In the genomic region with DNA sequence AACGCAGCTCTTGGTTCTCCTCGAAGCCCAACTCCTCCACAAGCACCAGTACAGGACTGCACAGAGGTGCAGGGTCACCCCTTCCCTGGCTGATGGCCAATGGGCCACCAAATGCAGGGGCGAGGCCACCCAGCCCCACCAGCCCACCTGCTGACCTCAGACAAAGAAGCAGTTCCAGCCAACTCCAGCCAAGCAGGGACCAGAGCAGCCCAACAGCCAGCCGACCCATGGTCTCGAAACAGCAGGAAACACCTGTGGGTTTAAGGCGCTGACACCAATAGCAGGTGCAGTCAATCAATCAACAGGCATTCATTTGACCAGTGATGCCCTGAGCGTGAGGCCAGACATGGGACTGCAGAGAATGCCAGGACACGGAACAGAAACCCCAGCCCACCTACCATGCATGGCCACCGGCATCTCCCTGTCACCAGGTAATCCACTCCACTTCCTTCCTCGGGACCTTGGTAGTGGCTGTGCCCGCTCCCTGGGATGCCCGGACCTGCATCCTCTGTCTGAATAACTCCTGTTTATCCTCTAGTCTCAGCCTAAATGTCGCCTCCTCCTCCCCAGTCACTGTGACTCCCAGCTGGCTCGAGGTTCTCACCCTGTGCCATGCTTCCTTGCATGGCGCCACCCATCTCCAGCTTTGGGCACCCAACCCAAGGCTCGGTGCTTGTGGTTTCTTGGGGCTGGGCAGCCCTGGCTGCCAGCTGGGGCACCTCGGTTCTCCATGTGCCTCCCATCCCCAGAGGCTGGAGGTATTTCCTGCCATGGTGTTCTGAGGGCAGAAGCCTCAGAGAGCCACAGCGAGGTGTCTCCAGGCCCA, we compare ENCODE assay signal across 21 cellular contexts.
DNase-seq lines count a peak whose midpoint lies in the region; ATAC-seq, FAIRE-seq and TF ChIP-seq lines count a peak whose summit lies in the region.
"Had no signal": no experiment of that assay in that cellular context is flagged by ENCODE, and none has a peak within 500 bp of the region (broad histone marks: within the 10 kb centered on the region; RNA-seq: fewer than 3 reads in every experiment).

No MANE protein-coding gene starts in this region.

- ATAC-seq in IMR-90 (ENCODE audit: low read depth): no peak
- ATAC-seq: GM23338, HCT116, PC-3 had no signal

- DNase-seq in IMR-90: no peak
- DNase-seq in H1 (ENCODE audit: low read depth in 1 of 2, low spot score in 2 of 2): no peak
- DNase-seq in sigmoid colon: peak; percentile 32
- DNase-seq in NCI-H2029 (lab: John Stamatoyannopoulos, UW): no peak
- no peak for DNase-seq in stimulated activated naive CD4-positive, alpha-beta T cell (lab: John Stamatoyannopoulos, UW)
- DNase-seq in AG08395 (ENCODE audit: low spot score): no peak
- DNase-seq: BE2C; CD4-positive, alpha-beta memory T cell; Karpas-422; NCI-H1694; NCI-H2081 treated with DMSO at 0.1 percent for 48 hours; NCI-H446 treated with DMSO at 0.1 percent for 48 hours; NCI-H526 treated with DMSO at 0.1 percent for 48 hours; PC-3; SIG-M5; SK-N-SH had no signal

- no peak overlapping the region for H2BK15ac ChIP-seq in IMR-90 (ENCODE audit: low read depth, low read length)
- no peak overlapping the region for H2BK15ac ChIP-seq in H1 (ENCODE audit: low read length)

- peaks cover 15% of the 10 kb centered on the region for H4K20me1 ChIP-seq in BLaER1
- H4K20me1 ChIP-seq in IMR-90 (ENCODE audit: insufficient read depth, low read length): no peaks in the 10 kb centered on the region
- H4K20me1 ChIP-seq in H1 (replicated peaks in 1 of 2; ENCODE audit: control insufficient read depth in 1 of 2, insufficient read depth in 2 of 2, low read length in 2 of 2): peaks cover 0 to 4% of the 10 kb centered on the region in 2 experiments

- TF ChIP-seq POLR2A in IMR-90 (IDR thresholded peaks at IDR 0.05; ENCODE audit: low read depth, low read length): no peak
- no peak for TF ChIP-seq POLR2A in H1 (IDR thresholded peaks at IDR 0.05; ENCODE audit: control extremely low read depth in 1 of 2, low read depth in 2 of 2, low read length in 2 of 2)
- TF ChIP-seq POLR2A in sigmoid colon (IDR thresholded peaks at IDR 0.05): no peak

- no peak overlapping the region for H4K5ac ChIP-seq in IMR-90 (ENCODE audit: low read depth, low read length)
- no peak overlapping the region for H4K5ac ChIP-seq in H1 (ENCODE audit: insufficient read length, low read depth, low read length)

- WGBS in IMR-90 (ENCODE audit: extremely low coverage in 2 of 2, insufficient read length in 1 of 2), 2 experiments: 59% methylated on average over 10 of the region's 18 CpGs; no CpG with 5 or more reads in 1 of the 2 experiments
- WGBS in H1 (ENCODE audit: extremely low coverage in 1 of 2, insufficient coverage in 1 of 2, insufficient read length in 1 of 2, insufficient replicate concordance in 2 of 2, low coverage in 1 of 2, low lambda C conversion rate in 2 of 2, missing lambda C conversion rate in 1 of 2), 2 experiments: 90% methylated on average over 17 of the region's 18 CpGs; no CpG with 5 or more reads in 1 of the 2 experiments
- 81 to 87% methylated on average over 18 of the region's 18 CpGs for WGBS in sigmoid colon, 2 donors

- no peak overlapping the region for H3K4ac ChIP-seq in IMR-90 (ENCODE audit: low read depth, low read length)
- no peak overlapping the region for H3K4ac ChIP-seq in H1 (replicated peaks; ENCODE audit: insufficient read length, low read depth, low read length)

- H3K27me3 ChIP-seq in BLaER1: no peaks in the 10 kb centered on the region
- H3K27me3 ChIP-seq in IMR-90 (ENCODE audit: control insufficient read depth, insufficient read depth, low read length): no peaks in the 10 kb centered on the region
- H3K27me3 ChIP-seq in H1 (replicated peaks in 1 of 4; ENCODE audit: control insufficient read depth in 3 of 4, extremely low read depth in 1 of 4, insufficient read depth in 3 of 4, low read length in 3 of 4): 0 out of 7 replicates have a peak, but pooled peaks cover 0 to 2% (median under 1%) of the 10 kb centered on the region in 4 experiments
- peaks cover 0 to 5% (median 0%) of the 10 kb centered on the region in 3 donors for H3K27me3 ChIP-seq in sigmoid colon
- H3K27me3 ChIP-seq: BE2C had no signal

- no peak overlapping the region for H3K14ac ChIP-seq in IMR-90 (replicated peaks; ENCODE audit: low read depth, low read length)
- H3K14ac ChIP-seq in H1 (ENCODE audit: insufficient read length): no peak overlapping the region

- no peak overlapping the region for H2BK5ac ChIP-seq in IMR-90 (ENCODE audit: low read depth, low read length, poor library complexity, severe bottlenecking)
- no peak overlapping the region for H2BK5ac ChIP-seq in H1 (ENCODE audit: low read depth, low read length)

- no peak for TF ChIP-seq RAD21 in IMR-90 (IDR thresholded peaks at IDR 0.05; ENCODE audit: low read length)
- no peak for TF ChIP-seq RAD21 in H1 (IDR thresholded peaks at IDR 0.05 in 1 of 2, conservative IDR thresholded peaks at IDR 0.05 in 1 of 2; ENCODE audit: low read depth in 2 of 2, low read length in 2 of 2)

- H3K23ac ChIP-seq in IMR-90 (ENCODE audit: low read depth, low read length): no peak overlapping the region
- no peak overlapping the region for H3K23ac ChIP-seq in H1 (ENCODE audit: insufficient read length)

- H3K4me3 ChIP-seq in BLaER1: peak overlapping the region; percentile 26; the same call in 1 of the 2 replicates
- no peak overlapping the region for H3K4me3 ChIP-seq in IMR-90 (ENCODE audit: insufficient read depth, low read depth, low read length)
- no peak overlapping the region for H3K4me3 ChIP-seq in H1 (ENCODE audit: extremely low read depth in 1 of 4, insufficient read depth in 2 of 4, low read depth in 3 of 4, low read length in 4 of 4)
- H3K4me3 ChIP-seq in sigmoid colon: no peak overlapping the region
- H3K4me3 ChIP-seq: GM23338 had no signal

- in situ Hi-C loops in IMR-90 (cut with MboI; ENCODE audit: low sequenced_read_pairs): no loop called here

- H2BK120ac ChIP-seq in IMR-90 (ENCODE audit: low read depth, low read length): no peak overlapping the region
- no peak overlapping the region for H2BK120ac ChIP-seq in H1 (replicated peaks; ENCODE audit: low read depth, low read length)

- FAIRE-seq in H1 (lab: Jason Lieb, UNC): no peak
- FAIRE-seq: A204.1, G401.6 had no signal

- H2AFZ ChIP-seq in IMR-90 (replicated peaks; ENCODE audit: low read length, poor library complexity) (no peak overlapping the region), H1 (ENCODE audit: low read length) (no peak overlapping the region)
- H2AFZ ChIP-seq: GM23338 had no signal

- TF ChIP-seq EP300 in H1 (IDR thresholded peaks at IDR 0.05; ENCODE audit: borderline replicate concordance in 1 of 2, low read depth in 2 of 2, low read length in 2 of 2) (no peak), sigmoid colon (IDR thresholded peaks at IDR 0.05) (no peak)

- H3K27ac ChIP-seq in BLaER1: peak overlapping the region; percentile 35; the same call in 1 of the 2 replicates
- H3K27ac ChIP-seq in IMR-90 (ENCODE audit: insufficient read depth, low read length): no peak overlapping the region
- H3K27ac ChIP-seq in H1 (ENCODE audit: low read depth, low read length): no peak overlapping the region
- H3K27ac ChIP-seq in sigmoid colon: no peak overlapping the region

- H3K79me2 ChIP-seq in H1 (ENCODE audit: control insufficient read depth in 1 of 2, insufficient read depth in 2 of 2, low read length in 2 of 2): no peaks in the 10 kb centered on the region

- H3K4me1 ChIP-seq in BLaER1 (peaks cover 48% of the 10 kb centered on the region), IMR-90 (ENCODE audit: control insufficient read depth, insufficient read depth, low read length) (no peaks in the 10 kb centered on the region), H1 (replicated peaks in 1 of 4; ENCODE audit: control insufficient read depth in 3 of 4, insufficient read depth in 4 of 4, low read length in 3 of 4) (peaks cover 0 to 9% (median 4%) of the 10 kb centered on the region in 4 experiments; a peak in 4 of 7 replicates), sigmoid colon (no peaks in the 10 kb centered on the region)
- H3K4me1 ChIP-seq: BE2C had no signal

- dilution Hi-C loops in IMR-90 (cut with HindIII; ENCODE audit: low sequenced_read_pairs, unreplicated experiment): no loop called here

- H3K36me3 ChIP-seq in BLaER1 (no peaks in the 10 kb centered on the region), IMR-90 (ENCODE audit: control insufficient read depth, insufficient read depth, low read length) (no peaks in the 10 kb centered on the region), H1 (ENCODE audit: control insufficient read depth in 2 of 4, insufficient read depth in 4 of 4, low read length in 3 of 4) (no peaks in the 10 kb centered on the region; a peak in 1 of 8 replicates), sigmoid colon (no peaks in the 10 kb centered on the region)
- H3K36me3 ChIP-seq: BE2C had no signal

- H3K9me1 ChIP-seq in IMR-90 (ENCODE audit: insufficient read depth, low read length): no peaks in the 10 kb centered on the region

- H4K8ac ChIP-seq in IMR-90 (ENCODE audit: low read depth in 2 of 2, low read length in 2 of 2) (no peak overlapping the region), H1 (ENCODE audit: extremely low read depth, insufficient read depth, low read length) (no peak overlapping the region)

- CTCF ChIA-PET in IMR-90 (lab: Yijun Ruan, JAX): no interaction called here
- CTCF ChIA-PET in H1 (lab: Charles Lee; ENCODE audit: partially characterized antibody): interaction anchor here (1.0 kb wide), 1 partner anchor 35 kb away, joined by 3 read pairs; no protein-coding TSS in a partner anchor

- no peak overlapping the region for H4K91ac ChIP-seq in IMR-90 (ENCODE audit: insufficient read depth, low read depth, low read length)
- H4K91ac ChIP-seq in H1 (replicated peaks; ENCODE audit: insufficient read length, low read length): no peak overlapping the region

- H3K56ac ChIP-seq in IMR-90 (ENCODE audit: extremely low read depth, insufficient read depth, low read length): no peak overlapping the region
- no peak overlapping the region for H3K56ac ChIP-seq in H1 (replicated peaks; ENCODE audit: insufficient read length, low read depth, low read length)

- H3K23me2 ChIP-seq in H1 (ENCODE audit: low read depth, low read length): peaks cover 7% of the 10 kb centered on the region; the same call in 1 of the 2 replicates

- intact Hi-C loops in IMR-90 (cut with micrococcal nuclease): no loop called here
- intact Hi-C loops in sigmoid colon (cut with DNase I): no loop called here

- no peak overlapping the region for H2AK5ac ChIP-seq in IMR-90 (ENCODE audit: low read depth, low read length)
- no peak overlapping the region; the same call in 1 of the 2 replicates for H2AK5ac ChIP-seq in H1 (ENCODE audit: low read depth, low read length)

- H3K4me2 ChIP-seq in BLaER1: peak overlapping the region; percentile 96
- no peak overlapping the region for H3K4me2 ChIP-seq in IMR-90 (ENCODE audit: low read depth, low read length)
- H3K4me2 ChIP-seq in H1 (ENCODE audit: insufficient read depth in 1 of 2, low read depth in 2 of 2, low read length in 2 of 2): no peak overlapping the region
- H3K4me2 ChIP-seq: GM23338, SK-N-SH had no signal

- H3K9me3 ChIP-seq in BLaER1 (no peaks in the 10 kb centered on the region), IMR-90 (ENCODE audit: control insufficient read depth, insufficient read depth, low read length) (peaks cover 44% of the 10 kb centered on the region), H1 (ENCODE audit: insufficient read depth in 2 of 2, low read depth in 1 of 2, low read length in 1 of 2) (no peaks in the 10 kb centered on the region), sigmoid colon (no peaks in the 10 kb centered on the region)
- H3K9me3 ChIP-seq: BE2C, SK-N-SH had no signal

- H2BK20ac ChIP-seq in IMR-90 (ENCODE audit: low read depth, low read length): no peak overlapping the region
- 0 out of 2 replicates have a peak overlapping the region, but pooled peaks have one; percentile 3 for H2BK20ac ChIP-seq in H1 (ENCODE audit: low read length)

- H3K79me1 ChIP-seq in IMR-90 (ENCODE audit: low read depth in 1 of 2, low read length in 2 of 2): no peaks in the 10 kb centered on the region
- no peaks in the 10 kb centered on the region for H3K79me1 ChIP-seq in H1 (ENCODE audit: low read depth, low read length)

- H3K18ac ChIP-seq in IMR-90 (ENCODE audit: low read depth, low read length): no peak overlapping the region
- H3K18ac ChIP-seq in H1 (ENCODE audit: extremely low read depth, low read length): no peak overlapping the region

- H3K9ac ChIP-seq in BLaER1 (no peak overlapping the region; the same call in 1 of the 2 replicates), IMR-90 (ENCODE audit: low read depth, low read length) (no peak overlapping the region), H1 (replicated peaks in 1 of 4; ENCODE audit: extremely low read depth in 1 of 4, low read depth in 3 of 4, low read length in 3 of 4) (no peak overlapping the region)
- H3K9ac ChIP-seq: SK-N-SH had no signal

- H2AK9ac ChIP-seq in IMR-90 (replicated peaks; ENCODE audit: low read depth, low read length, poor library complexity): peak overlapping the region; percentile 37

- no TSS peak for BruUV-seq in IMR-90 (replicated peaks; lab: Mats Ljungman, UMichigan)

- TF ChIP-seq CTCF in IMR-90 (conservative IDR thresholded peaks at IDR 0.05; ENCODE audit: low read depth, low read length) (no peak), H1 (IDR thresholded peaks at IDR 0.05; ENCODE audit: control extremely low read depth in 1 of 3, insufficient read depth in 1 of 3, low read depth in 1 of 3, low read length in 3 of 3) (no peak), sigmoid colon (IDR thresholded peaks at IDR 0.05) (no peak)

- POLR2A ChIA-PET in IMR-90 (lab: Charles Lee; ENCODE audit: unreplicated experiment): no interaction called here
- POLR2A ChIA-PET in H1 (lab: Charles Lee; ENCODE audit: partially characterized antibody): no interaction called here

- H2BK12ac ChIP-seq in H1 (ENCODE audit: low read depth, low read length): no peak overlapping the region
